In genomic region chr3:11690863-11691833, GRCh38 we compare ENCODE assay signal across 16 cellular contexts. TPM values are rescaled to one million over a fixed set of nuclear protein-coding genes. Genes with fewer than 3 reads are reported as not detected.
A peak's percentile ranks its signal among the peaks of the same experiment; 100 is the strongest.
DNase-seq lines count a peak whose midpoint lies in the region; ATAC-seq, FAIRE-seq and TF ChIP-seq lines count a peak whose summit lies in the region.
"Had no signal": no experiment of that assay in that cellular context is flagged by ENCODE, and none has a peak within 500 bp of the region (broad histone marks: within the 10 kb centered on the region; RNA-seq: fewer than 3 reads in every experiment).

No MANE protein-coding gene starts in this region.

- DNase-seq in HFFc6 (peak; percentile 25), RCC 7860 (ENCODE audit: low spot score) (peak; percentile 20), fibroblast of pulmonary artery (ENCODE audit: low read depth) (peak; percentile 44), progenitor cell of endocrine pancreas (ENCODE audit: low spot score, unreplicated experiment) (no peak), ureter (ENCODE audit: low spot score) (no peak)
- DNase-seq: activated T-cell treated with anti-CD3 and anti-CD28 coated beads, Interleukin-2, amount 50 U/mL, for 24 hours; DND-41; left ventricle myocardium superior; NCI-H1436; Peyer's patch; stimulated activated CD4-positive, alpha-beta T cell treated with anti-CD3 and anti-CD28 coated beads, Interleukin-2, amount 100 ng/mL, for 24 hours; stimulated activated naive CD8-positive, alpha-beta T cell treated with anti-CD3 and anti-CD28 coated beads, Interleukin-15, Interleukin-2, amounts not matched to agents 100 U/mL and 50 U/mL, for 24 hours had no signal

- H3K9me3 Mint-ChIP-seq in HFFc6 (no peaks in the 10 kb centered on the region), progenitor cell of endocrine pancreas (ENCODE audit: low read depth) (no peaks in the 10 kb centered on the region)
- H3K9me3 Mint-ChIP-seq: activated T-cell treated with anti-CD3 and anti-CD28 coated beads, Interleukin-2, amount 50 U/mL, for 24 hours had no signal

- no peak overlapping the region for H3K4me3 ChIP-seq in fibroblast of pulmonary artery (replicated peaks; ENCODE audit: low read depth, low read length)
- H3K4me3 ChIP-seq: cardiac muscle cell, Peyer's patch had no signal

- no peak for TF ChIP-seq CTCF in HFFc6 (IDR thresholded peaks at IDR 0.05)
- no peak for TF ChIP-seq CTCF in fibroblast of pulmonary artery (IDR thresholded peaks at IDR 0.05; ENCODE audit: low read length, missing control alignments)
- no peak for TF ChIP-seq CTCF in progenitor cell of endocrine pancreas (IDR thresholded peaks at IDR 0.05; ENCODE audit: unreplicated experiment)

- no peak for TF ChIP-seq POLR2A in GM18505 (IDR thresholded peaks at IDR 0.05; ENCODE audit: borderline replicate concordance, extremely low read depth, insufficient read depth, insufficient read length)

- H3K27me3 Mint-ChIP-seq in HFFc6 (ENCODE audit: insufficient read depth), result no peaks in the 10 kb centered on the region
- H3K27me3 Mint-ChIP-seq in progenitor cell of endocrine pancreas, result no peaks in the 10 kb centered on the region
- H3K27me3 Mint-ChIP-seq: activated T-cell treated with anti-CD3 and anti-CD28 coated beads, Interleukin-2, amount 50 U/mL, for 24 hours had no signal

- no peak for FAIRE-seq in RCC 7860 (lab: Jason Lieb, UNC)

- H3K4me1 Mint-ChIP-seq in HFFc6 (ENCODE audit: low read depth) (peaks cover 32% of the 10 kb centered on the region), progenitor cell of endocrine pancreas (ENCODE audit: low read depth) (peaks cover 13% of the 10 kb centered on the region)

- H3K27ac Mint-ChIP-seq in HFFc6 (peak overlapping the region; percentile 50), progenitor cell of endocrine pancreas (peak overlapping the region; percentile 54)
- H3K27ac Mint-ChIP-seq: activated T-cell treated with anti-CD3 and anti-CD28 coated beads, Interleukin-2, amount 50 U/mL, for 24 hours had no signal

- peak overlapping the region; percentile 57; the same call in 1 of the 2 replicates for H3K4me3 Mint-ChIP-seq in HFFc6
- no peak overlapping the region for H3K4me3 Mint-ChIP-seq in progenitor cell of endocrine pancreas (ENCODE audit: low read depth)
- H3K4me3 Mint-ChIP-seq: activated T-cell treated with anti-CD3 and anti-CD28 coated beads, Interleukin-2, amount 50 U/mL, for 24 hours had no signal

- peaks cover 9% of the 10 kb centered on the region for H3K36me3 Mint-ChIP-seq in HFFc6 (ENCODE audit: low read depth)
- peaks cover 8% of the 10 kb centered on the region for H3K36me3 Mint-ChIP-seq in progenitor cell of endocrine pancreas (ENCODE audit: insufficient read depth)

- ATAC-seq in HG02678 (IDR thresholded peaks at IDR 0.05; ENCODE audit: unreplicated experiment) (no peak), GM18505 (IDR thresholded peaks at IDR 0.05; ENCODE audit: unreplicated experiment) (no peak)
- ATAC-seq in activated CD4-positive, CD25-positive, alpha-beta regulatory T cell treated with anti-CD3 and anti-CD28 coated beads, Interleukin-2, amount 50 U/mL, for 24 hours, result no peak
- ATAC-seq: left ventricle myocardium superior; stimulated activated naive CD8-positive, alpha-beta T cell treated with anti-CD3 and anti-CD28 coated beads, Interleukin-15, Interleukin-2, amounts not matched to agents 100 U/mL and 50 U/mL, for 24 hours had no signal

RNA-seq across cellular contexts. Expression of gene VGLL4, which starts 47.4 kb away (rescaled TPM):
- total RNA-seq in HFFc6 (2021; fragmentation: NEBNext Ultra II Directional; extraction: Animal tissue kit (Norgen Biotek cat#: 25700)), result 10 to 100 TPM; 31.6 to 42.2 (median 33.8) TPM
- total RNA-seq in progenitor cell of endocrine pancreas (93.2 and 93.4 TPM in 2 replicates), ureter (88.3 TPM)

Comparison
In these comparisons a context has a peak if more than half of its experiments do, and no peak if none do; other contexts are left out.
1. DNase-seq: peak in HFFc6 (single experiment), RCC 7860 (single experiment) and fibroblast of pulmonary artery (single experiment); none in progenitor cell of endocrine pancreas (single experiment) and ureter (single experiment).